Comparison of ENCODE assay signal across 1 cellular context in the genomic region with DNA sequence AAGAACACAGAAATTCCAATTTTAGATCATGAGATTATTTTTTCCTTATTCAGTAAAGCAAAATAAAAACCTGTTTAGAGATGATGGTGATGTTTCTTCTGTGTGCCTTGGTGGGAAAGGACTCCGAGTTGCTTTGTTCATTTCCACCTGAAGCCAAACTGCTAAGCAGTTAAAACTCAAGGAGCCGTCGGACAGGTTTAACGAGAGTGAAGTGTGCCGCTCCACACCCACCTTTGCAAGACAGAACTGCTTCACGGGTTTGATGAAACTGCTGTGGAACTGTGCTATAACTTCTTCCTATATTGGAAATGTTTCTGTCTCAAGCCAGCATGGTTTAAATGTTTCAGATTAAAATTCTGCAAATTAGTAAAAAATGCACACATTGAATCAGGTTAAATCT.
TF ChIP-seq lines count a peak whose summit lies in the region.

No MANE protein-coding gene starts in this region.

TF ChIP-seq in IMR-90, 13 proteins besides CTCF, POLR2A, EP300 and RAD21 (continued from another document):
- TF ChIP-seq, protein P1, sequence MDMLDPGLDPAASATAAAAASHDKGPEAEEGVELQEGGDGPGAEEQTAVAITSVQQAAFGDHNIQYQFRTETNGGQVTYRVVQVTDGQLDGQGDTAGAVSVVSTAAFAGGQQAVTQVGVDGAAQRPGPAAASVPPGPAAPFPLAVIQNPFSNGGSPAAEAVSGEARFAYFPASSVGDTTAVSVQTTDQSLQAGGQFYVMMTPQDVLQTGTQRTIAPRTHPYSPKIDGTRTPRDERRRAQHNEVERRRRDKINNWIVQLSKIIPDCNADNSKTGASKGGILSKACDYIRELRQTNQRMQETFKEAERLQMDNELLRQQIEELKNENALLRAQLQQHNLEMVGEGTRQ (IDR thresholded peaks at IDR 0.05; ENCODE audit: low read depth, low read length), result no peak
- TF ChIP-seq SMC3 (IDR thresholded peaks at IDR 0.05; ENCODE audit: low read depth, low read length) (no peak), BHLHE40 (IDR thresholded peaks at IDR 0.05; ENCODE audit: low read depth, low read length) (no peak), NFE2L2 (IDR thresholded peaks at IDR 0.05; ENCODE audit: low read depth, low read length) (no peak), RCOR1 (IDR thresholded peaks at IDR 0.05; ENCODE audit: insufficient replicate concordance, low read length) (no peak), MAZ (IDR thresholded peaks at IDR 0.05; ENCODE audit: borderline replicate concordance, low read depth, low read length) (no peak), RFX5 (IDR thresholded peaks at IDR 0.05; ENCODE audit: low read depth, low read length) (no peak), MXI1 (IDR thresholded peaks at IDR 0.05; ENCODE audit: borderline replicate concordance, low read depth, low read length) (no peak), CEBPB (IDR thresholded peaks at IDR 0.05; ENCODE audit: low read depth, low read length) (no peak), CHD1 (IDR thresholded peaks at IDR 0.05; ENCODE audit: low read depth, low read length) (no peak), MAFK (IDR thresholded peaks at IDR 0.05; ENCODE audit: low read depth, low read length) (no peak)
- TF ChIP-seq, protein P2, sequence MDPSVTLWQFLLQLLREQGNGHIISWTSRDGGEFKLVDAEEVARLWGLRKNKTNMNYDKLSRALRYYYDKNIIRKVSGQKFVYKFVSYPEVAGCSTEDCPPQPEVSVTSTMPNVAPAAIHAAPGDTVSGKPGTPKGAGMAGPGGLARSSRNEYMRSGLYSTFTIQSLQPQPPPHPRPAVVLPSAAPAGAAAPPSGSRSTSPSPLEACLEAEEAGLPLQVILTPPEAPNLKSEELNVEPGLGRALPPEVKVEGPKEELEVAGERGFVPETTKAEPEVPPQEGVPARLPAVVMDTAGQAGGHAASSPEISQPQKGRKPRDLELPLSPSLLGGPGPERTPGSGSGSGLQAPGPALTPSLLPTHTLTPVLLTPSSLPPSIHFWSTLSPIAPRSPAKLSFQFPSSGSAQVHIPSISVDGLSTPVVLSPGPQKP (IDR thresholded peaks at IDR 0.05; ENCODE audit: borderline replicate concordance, low read depth, low read length), result no peak
